20 cellular contexts compared by ENCODE assay signal in the genomic region with DNA sequence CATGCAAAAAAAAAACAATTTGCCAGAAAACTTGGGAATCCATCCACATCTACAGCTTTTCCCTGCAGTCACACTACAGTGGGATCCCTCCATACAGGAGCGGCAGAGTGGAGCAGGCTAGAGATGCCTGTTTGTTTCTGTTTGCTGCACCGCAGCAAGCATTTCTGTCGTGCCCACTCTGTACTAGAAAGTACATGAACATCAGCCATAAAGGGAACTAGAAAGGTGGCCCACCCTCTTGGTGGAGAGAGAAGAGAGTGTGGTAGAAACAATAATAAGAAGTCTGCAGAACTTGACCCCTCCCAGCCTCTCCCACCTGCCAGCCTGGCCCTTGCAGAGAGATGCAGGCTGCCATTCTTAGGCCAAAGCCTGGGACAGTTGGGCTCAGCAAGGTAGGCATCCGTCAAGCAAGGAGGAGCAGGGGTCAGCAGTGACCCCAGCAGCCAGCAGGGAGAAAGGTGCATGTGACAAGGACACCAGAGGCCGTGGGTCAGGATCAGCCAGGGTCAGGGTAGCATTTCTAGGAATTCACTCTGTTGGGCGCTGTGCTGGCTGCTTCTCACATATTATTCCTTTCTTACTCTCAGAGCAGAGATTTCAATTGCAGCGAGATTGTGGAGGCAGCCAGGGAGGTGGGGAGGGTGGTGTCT.
"Had no signal": no experiment of that assay in that cellular context is flagged by ENCODE, and none has a peak within 500 bp of the region (broad histone marks: within the 10 kb centered on the region; RNA-seq: fewer than 3 reads in every experiment).

No MANE protein-coding gene starts in this region.

- H3K4me3 Mint-ChIP-seq: activated T-cell treated with anti-CD3 and anti-CD28 coated beads, Interleukin-2, amount 50 U/mL, for 4 hours; activated T-helper 17 cell treated with anti-CD3 and anti-CD28 coated beads, Interleukin-2, amount 50 U/mL, for 72 hours; endodermal cell had no signal

- H3K27me3 ChIP-seq: foreskin keratinocyte, pancreas, right atrium auricular region, spleen, suprapubic skin, transverse colon had no signal

- H3K9me3 Mint-ChIP-seq: activated T-cell treated with anti-CD3 and anti-CD28 coated beads, Interleukin-2, amount 50 U/mL, for 4 hours; activated T-helper 17 cell treated with anti-CD3 and anti-CD28 coated beads, Interleukin-2, amount 50 U/mL, for 72 hours; endodermal cell had no signal

- DNase-seq: activated CD4-positive, alpha-beta T cell treated with anti-CD3 and anti-CD28 coated beads for 4 hours; activated CD4-positive, alpha-beta T cell treated with anti-CD3 and anti-CD28 coated beads, Interleukin-2, amount 50 U/mL, for 4 hours; activated CD4-positive, CD25-positive, alpha-beta regulatory T cell; activated gamma-delta T cell treated with Interleukin-2 at 50 U/mL for 16 hours; activated naive CD4-positive, alpha-beta T cell treated with anti-CD3 and anti-CD28 coated beads, Interleukin-2, amount 50 U/mL, for 16 hours; activated T-cell treated with anti-CD3 and anti-CD28 coated beads, Interleukin-2, amount 50 U/mL, for 4 hours; amniotic stem cell; caudate nucleus; endodermal cell; foreskin keratinocyte; left cardiac atrium; left ventricle myocardium superior; pancreas; psoas muscle; spleen; stimulated activated naive CD4-positive, alpha-beta T cell; transverse colon had no signal

- H3K27ac Mint-ChIP-seq: activated T-helper 17 cell treated with anti-CD3 and anti-CD28 coated beads, Interleukin-2, amount 50 U/mL, for 72 hours; endodermal cell had no signal

- H3K4me3 ChIP-seq: pancreas, psoas muscle, right atrium auricular region, spleen, suprapubic skin, transverse colon had no signal

- H3K9me3 ChIP-seq: pancreas, psoas muscle, right atrium auricular region, spleen, suprapubic skin, transverse colon had no signal

- H3K27ac ChIP-seq: foreskin keratinocyte, pancreas, right atrium auricular region, spleen, suprapubic skin, transverse colon had no signal
